Comparison of ENCODE assay signal across 9 cellular contexts in the genomic region with DNA sequence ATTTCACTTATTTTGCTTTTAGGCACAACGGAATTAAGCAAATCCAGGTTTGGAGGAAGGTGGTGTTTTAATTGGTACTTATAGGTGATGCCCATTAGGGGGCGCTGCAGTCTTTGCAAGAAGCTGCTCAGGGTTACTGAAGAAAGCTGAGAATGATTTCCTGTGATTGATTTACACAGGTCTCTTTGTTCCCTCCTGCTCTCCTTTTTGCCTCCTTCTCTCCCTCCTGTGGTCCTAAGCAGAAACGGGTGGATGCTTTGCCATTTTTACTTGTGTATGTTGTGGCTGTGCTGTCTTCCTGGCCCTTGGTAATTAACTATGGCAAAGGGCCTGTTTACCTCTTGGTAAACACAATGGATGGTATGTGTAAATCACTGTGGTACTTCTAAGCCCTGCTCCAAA.
DNase-seq lines count a peak whose midpoint lies in the region; ATAC-seq and TF ChIP-seq lines count a peak whose summit lies in the region.
"Had no signal": no experiment of that assay in that cellular context is flagged by ENCODE, and none has a peak within 500 bp of the region (broad histone marks: within the 10 kb centered on the region; RNA-seq: fewer than 3 reads in every experiment).

No MANE protein-coding gene starts in this region.

- no peak for ATAC-seq in HG03378 (IDR thresholded peaks at IDR 0.05; ENCODE audit: unreplicated experiment)

- peaks cover 81% of the 10 kb centered on the region for H3K36me3 ChIP-seq in WERI-Rb-1
- H3K36me3 ChIP-seq in mammary epithelial cell (ENCODE audit: insufficient read depth, low read length) = peaks cover 23% of the 10 kb centered on the region

- BruUV-seq in mammary epithelial cell (replicated peaks; lab: Mats Ljungman, UMichigan) = no TSS peak

- intact Hi-C loops in mammary epithelial cell (cut with micrococcal nuclease) = loop anchor here (1.0 to 5.0 kb wide), 6 partner anchors 105 to 525 kb away; no protein-coding TSS in a partner anchor

- H3K9me3 ChIP-seq in WERI-Rb-1 (ENCODE audit: severe bottlenecking) (no peaks in the 10 kb centered on the region), mammary epithelial cell (replicated peaks; ENCODE audit: insufficient read depth, low read length) (no peaks in the 10 kb centered on the region)
- H3K9me3 ChIP-seq: BLaER1 had no signal

- dilution Hi-C loops in mammary epithelial cell (cut with HindIII; ENCODE audit: low sequenced_read_pairs) = loop anchor here (10.0 kb wide), 1 partner anchor 138 kb away; no protein-coding TSS in a partner anchor

- in situ Hi-C loops in mammary epithelial cell (cut with MboI; ENCODE audit: low sequenced_read_pairs in 2 of 2) = loop anchor here (5.0 to 10.0 kb wide), 4 partner anchors 145 to 258 kb away; no protein-coding TSS in a partner anchor

- WGBS in mammary epithelial cell (ENCODE audit: low coverage, missing lambda C conversion rate) = 8% methylated on average over 3 of the region's 3 CpGs

- no peaks in the 10 kb centered on the region for H3K4me1 ChIP-seq in mammary epithelial cell (ENCODE audit: insufficient read depth, low read length)

- H2AFZ ChIP-seq in mammary epithelial cell (ENCODE audit: low read depth, low read length) = no peak overlapping the region

- no peak overlapping the region for H3K4me2 ChIP-seq in mammary epithelial cell (ENCODE audit: insufficient read depth, low read depth, low read length)
- H3K4me2 ChIP-seq: BLaER1 had no signal

- H3K4me3 ChIP-seq in WERI-Rb-1 (ENCODE audit: low read depth, low read length) (no peak overlapping the region), mammary epithelial cell (replicated peaks in 1 of 3; ENCODE audit: insufficient read depth in 1 of 3, low read depth in 2 of 3, low read length in 3 of 3) (no peak overlapping the region)
- H3K4me3 ChIP-seq: BLaER1 had no signal

- H3K27ac ChIP-seq in WERI-Rb-1 (peak overlapping the region; percentile 2), mammary epithelial cell (ENCODE audit: insufficient read depth, low read depth, low read length) (no peak overlapping the region)
- H3K27ac ChIP-seq: BLaER1 had no signal

- no peaks in the 10 kb centered on the region for H4K20me1 ChIP-seq in mammary epithelial cell (ENCODE audit: insufficient read depth, low read length)
- H4K20me1 ChIP-seq: BLaER1 had no signal

- DNase-seq in SIG-M5 treated with dmso at 0.1 percent for 504 hours (lab: John Stamatoyannopoulos, UW; ENCODE audit: unreplicated experiment) (peak; percentile 64), SIG-M5 (lab: John Stamatoyannopoulos, UW) (no peak), NCI-H2171 (lab: John Stamatoyannopoulos, UW) (peak; percentile 47), WERI-Rb-1 (peak; percentile 85), mammary epithelial cell (peak; percentile 53), islet precursor cell (peak; percentile 80)
- DNase-seq in stimulated activated CD4-positive, alpha-beta T cell treated with anti-CD3 and anti-CD28 coated beads, Interleukin-15, amount 100 ng/mL, for 24 hours = peak; percentile 71

- no peak overlapping the region for H3K9ac ChIP-seq in mammary epithelial cell (ENCODE audit: insufficient read depth, low read length)
- H3K9ac ChIP-seq: BLaER1 had no signal

- H3K27me3 ChIP-seq in WERI-Rb-1 (ENCODE audit: insufficient read depth, low read depth, severe bottlenecking) (no peaks in the 10 kb centered on the region), mammary epithelial cell (ENCODE audit: insufficient read depth, low read length) (no peaks in the 10 kb centered on the region)
- H3K27me3 ChIP-seq: BLaER1 had no signal

- no peaks in the 10 kb centered on the region for H3K79me2 ChIP-seq in mammary epithelial cell (ENCODE audit: insufficient read depth, low read length)

- CTCF ChIA-PET in mammary epithelial cell (lab: Charles Lee; ENCODE audit: low non-redundant PET) = interaction anchor here (0.6 to 0.8 kb wide), 2 partner anchors 37 to 153 kb away, joined by 13 to 18 read pairs; no protein-coding TSS in a partner anchor

- peak; percentile 82 for TF ChIP-seq CTCF in WERI-Rb-1 (IDR thresholded peaks at IDR 0.05; ENCODE audit: low read depth, low read length)
- peak; percentile 72 to 77 for TF ChIP-seq CTCF in mammary epithelial cell (conservative IDR thresholded peaks at IDR 0.05 in 1 of 2, IDR thresholded peaks at IDR 0.05 in 1 of 2; ENCODE audit: extremely low read depth in 1 of 2, insufficient read depth in 1 of 2, low read depth in 1 of 2, low read length in 2 of 2)
